Comparison of ENCODE assay signal across 13 cellular contexts in genomic region chr21:38306833-38307232, GRCh38. TPM values are rescaled to one million over a fixed set of nuclear protein-coding genes. Genes with fewer than 3 reads are reported as not detected.
DNase-seq lines count a peak whose midpoint lies in the region; ATAC-seq and TF ChIP-seq lines count a peak whose summit lies in the region.
"Had no signal": no experiment of that assay in that cellular context is flagged by ENCODE, and none has a peak within 500 bp of the region (broad histone marks: within the 10 kb centered on the region; RNA-seq: fewer than 3 reads in every experiment).

No MANE protein-coding gene starts in this region.

- no TSS peak for BruUV-seq in Caco-2 (replicated peaks; lab: Mats Ljungman, UMichigan)

- H3K27me3 ChIP-seq in upper lobe of left lung, result no peaks in the 10 kb centered on the region
- no peaks in the 10 kb centered on the region for H3K27me3 ChIP-seq in Caco-2 (replicated peaks; ENCODE audit: control insufficient read depth, insufficient read depth, low read length)

- CTCF ChIA-PET in Caco-2 (lab: Charles Lee), result interaction anchor here (0.6 kb wide), 1 partner anchor 36 kb away, joined by 3 read pairs; no protein-coding TSS in a partner anchor

- peak overlapping the region; percentile 11 to 67 (median 26) for H3K27ac ChIP-seq in upper lobe of left lung
- H3K27ac ChIP-seq: 22Rv1 had no signal

- no peaks in the 10 kb centered on the region for H3K9me3 Mint-ChIP-seq in activated naive CD4-positive, alpha-beta T cell treated with anti-CD3 and anti-CD28 coated beads, Interleukin-2, amount 50 U/mL, for 24 hours
- H3K9me3 Mint-ChIP-seq in Caco-2 (ENCODE audit: unreplicated experiment), result no peaks in the 10 kb centered on the region
- H3K9me3 Mint-ChIP-seq: activated CD8-positive, alpha-beta T cell treated with anti-CD3 and anti-CD28 coated beads for 36 hours had no signal

- no peaks in the 10 kb centered on the region for H3K27me3 Mint-ChIP-seq in activated naive CD4-positive, alpha-beta T cell treated with anti-CD3 and anti-CD28 coated beads, Interleukin-2, amount 50 U/mL, for 24 hours
- H3K27me3 Mint-ChIP-seq in Caco-2 (ENCODE audit: insufficient read depth, unreplicated experiment), result peaks cover 13% of the 10 kb centered on the region
- H3K27me3 Mint-ChIP-seq: activated CD8-positive, alpha-beta T cell treated with anti-CD3 and anti-CD28 coated beads for 36 hours had no signal

- 63 to 67% methylated on average over 2 of the region's 2 CpGs for WGBS in upper lobe of left lung, 2 donors

- H3K9me3 ChIP-seq in upper lobe of left lung (no peaks in the 10 kb centered on the region), Caco-2 (no peaks in the 10 kb centered on the region)

- H3K4me3 Mint-ChIP-seq in activated naive CD4-positive, alpha-beta T cell treated with anti-CD3 and anti-CD28 coated beads, Interleukin-2, amount 50 U/mL, for 24 hours, result peak overlapping the region; percentile 67
- no peak overlapping the region for H3K4me3 Mint-ChIP-seq in Caco-2 (ENCODE audit: unreplicated experiment)
- H3K4me3 Mint-ChIP-seq: activated CD8-positive, alpha-beta T cell treated with anti-CD3 and anti-CD28 coated beads for 36 hours; neural crest cell had no signal

- no peaks in the 10 kb centered on the region for H3K36me3 ChIP-seq in upper lobe of left lung
- no peaks in the 10 kb centered on the region for H3K36me3 ChIP-seq in Caco-2 (ENCODE audit: control insufficient read depth, insufficient read depth, low read length)

- TF ChIP-seq EP300 in upper lobe of left lung (IDR thresholded peaks at IDR 0.05), result no peak

- DNase-seq in activated naive CD4-positive, alpha-beta T cell (lab: John Stamatoyannopoulos, UW), result no peak
- DNase-seq in astrocyte of the cerebellum (ENCODE audit: low read depth) (peak; percentile 64), iris pigment epithelial cell (ENCODE audit: low read depth) (peak; percentile 100), upper lobe of left lung (no peak), DMS153 treated with DMSO at 0.1 percent for 48 hours (lab: John Stamatoyannopoulos, UW; ENCODE audit: unreplicated experiment) (no peak), Caco-2 (no peak)
- DNase-seq: activated CD8-positive, alpha-beta T cell treated with anti-CD3 and anti-CD28 coated beads for 36 hours; GDM1; stimulated activated naive CD4-positive, alpha-beta T cell treated with Interleukin-2 at 50 U/mL for 16 hours had no signal

- POLR2A ChIA-PET in Caco-2 (lab: Charles Lee), result no interaction called here

- in situ Hi-C loops in astrocyte of the cerebellum (cut with HindIII; ENCODE audit: low sequenced_read_pairs), result no loop called here

- H3K4me1 ChIP-seq in upper lobe of left lung (peaks cover 30 to 48% (median 35%) of the 10 kb centered on the region in 4 donors), Caco-2 (no peaks in the 10 kb centered on the region)

- no peak for TF ChIP-seq CTCF in astrocyte of the cerebellum (IDR thresholded peaks at IDR 0.05; ENCODE audit: low read depth, low read length, missing control alignments)
- no peak for TF ChIP-seq CTCF in upper lobe of left lung (IDR thresholded peaks at IDR 0.05)
- TF ChIP-seq CTCF in Caco-2 (IDR thresholded peaks at IDR 0.05; ENCODE audit: insufficient read depth in 1 of 2, low read depth in 1 of 2, low read length in 1 of 2, severe bottlenecking in 1 of 2, unreplicated experiment in 1 of 2), result no peak

- no peaks in the 10 kb centered on the region for H3K36me3 Mint-ChIP-seq in activated naive CD4-positive, alpha-beta T cell treated with anti-CD3 and anti-CD28 coated beads, Interleukin-2, amount 50 U/mL, for 24 hours
- no peaks in the 10 kb centered on the region for H3K36me3 Mint-ChIP-seq in Caco-2 (ENCODE audit: insufficient read depth, unreplicated experiment)

- intact Hi-C loops in Caco-2 (cut with micrococcal nuclease; ENCODE audit: unreplicated experiment), result no loop called here

- peak overlapping the region; percentile 56 for H3K27ac Mint-ChIP-seq in activated naive CD4-positive, alpha-beta T cell treated with anti-CD3 and anti-CD28 coated beads, Interleukin-2, amount 50 U/mL, for 24 hours
- H3K27ac Mint-ChIP-seq in Caco-2 (ENCODE audit: unreplicated experiment), result no peak overlapping the region
- H3K27ac Mint-ChIP-seq: activated CD8-positive, alpha-beta T cell treated with anti-CD3 and anti-CD28 coated beads for 36 hours had no signal

- ATAC-seq in upper lobe of left lung (ENCODE audit: low FRiP score in 2 of 2) (no peak), HG03457 (IDR thresholded peaks at IDR 0.05; ENCODE audit: unreplicated experiment) (no peak)
- ATAC-seq: activated CD8-positive, alpha-beta T cell treated with anti-CD3 and anti-CD28 coated beads for 36 hours had no signal

- H3K4me3 ChIP-seq in astrocyte of the cerebellum (ENCODE audit: low read depth, low read length) (no peak overlapping the region), upper lobe of left lung (no peak overlapping the region), Caco-2 (ENCODE audit: low read depth, low read length) (no peak overlapping the region)

- peaks cover 25% of the 10 kb centered on the region for H3K4me1 Mint-ChIP-seq in activated naive CD4-positive, alpha-beta T cell treated with anti-CD3 and anti-CD28 coated beads, Interleukin-2, amount 50 U/mL, for 24 hours
- no peaks in the 10 kb centered on the region for H3K4me1 Mint-ChIP-seq in Caco-2 (ENCODE audit: low read depth, unreplicated experiment)

- no peak for TF ChIP-seq POLR2A in upper lobe of left lung (IDR thresholded peaks at IDR 0.05)

RNA-seq across cellular contexts. Expression of gene KCNJ15, which starts 50.0 kb away (rescaled TPM):
- total RNA-seq in upper lobe of left lung, result 10 to 100 TPM; 17.9 to 93.0 (median 48.6) TPM
- total RNA-seq in Caco-2 (2022), result not detected in 2 replicates

Comparison
In these comparisons a context has a peak if more than half of its experiments do, and no peak if none do; other contexts are left out.
1. DNase-seq: peak in astrocyte of the cerebellum (single experiment) and iris pigment epithelial cell (single experiment); none in activated naive CD4-positive, alpha-beta T cell (0 of 4), upper lobe of left lung (0 of 2), DMS153 treated with DMSO at 0.1 percent for 48 hours (single experiment) and Caco-2 (0 of 2).
2. RNA of gene KCNJ15, which starts 50.0 kb away (total RNA-seq): 17.9 to 93.0 TPM in upper lobe of left lung; not detected in Caco-2; every median in the first group is over 10 times any median in the second.